Comparison of ENCODE assay signal across 27 cellular contexts in genomic region chr18:24230766-24231165, GRCh38.
DNase-seq lines count a peak whose midpoint lies in the region; ATAC-seq and TF ChIP-seq lines count a peak whose summit lies in the region.
"Had no signal": no experiment of that assay in that cellular context is flagged by ENCODE, and none has a peak within 500 bp of the region (broad histone marks: within the 10 kb centered on the region; RNA-seq: fewer than 3 reads in every experiment).

No MANE protein-coding gene starts in this region.

- no peak overlapping the region for H3K27ac Mint-ChIP-seq in WTC11

- H3K36me3 ChIP-seq in heart right ventricle (peaks cover 0 to 11% (median 0%) of the 10 kb centered on the region in 9 donors), mucosa of descending colon (ENCODE audit: low read depth) (no peaks in the 10 kb centered on the region), subcutaneous abdominal adipose tissue (ENCODE audit: control insufficient read depth in 5 of 5, insufficient read depth in 5 of 5, low read length in 5 of 5) (peaks cover 2 to 22% (median 5%) of the 10 kb centered on the region in 5 donors)

- peaks cover 6% of the 10 kb centered on the region for H3K9me3 Mint-ChIP-seq in WTC11

- TF ChIP-seq CTCF in heart right ventricle (IDR thresholded peaks at IDR 0.05), result no peak
- TF ChIP-seq CTCF in WTC11 (IDR thresholded peaks at IDR 0.05), result no peak
- no peak for TF ChIP-seq CTCF in mucosa of descending colon (IDR thresholded peaks at IDR 0.05)

- 76 to 83% methylated on average over 5 of the region's 5 CpGs for WGBS in heart right ventricle, 2 donors

- peaks cover 19% of the 10 kb centered on the region for H3K36me3 Mint-ChIP-seq in WTC11

- DNase-seq in heart right ventricle (no peak), Right ventricle myocardium inferior (ENCODE audit: missing footprints) (no peak), WTC11 (ENCODE audit: low spot score) (no peak), mucosa of descending colon (no peak), DMS114 treated with DMSO at 0.1 percent for 48 hours (lab: John Stamatoyannopoulos, UW; ENCODE audit: unreplicated experiment) (no peak)
- DNase-seq in activated CD4-positive, CD25-positive, alpha-beta regulatory T cell treated with anti-CD3 and anti-CD28 coated beads, Interleukin-2, amount 50 U/mL, for 72 hours, result no peak
- DNase-seq: Calu3; DMS153; DND-41; Kasumi-1; NCI-H1092 treated with DMSO at 0.1 percent for 48 hours; NCI-H1436; NCI-H187; NCI-H2081 treated with DMSO at 0.1 percent for 48 hours; NCI-H2171; NCI-H226; NCI-H510A treated with DMSO at 0.1 percent for 48 hours; NCI-H82; NK-92 treated with Interleukin-12 subunit alpha and Interleukin-12 subunit beta, amount 100 ng/mL, for 24 hours; RPMI8226; SHP77 treated with DMSO at 0.1 percent for 48 hours had no signal

- H3K27me3 Mint-ChIP-seq in WTC11 (ENCODE audit: low read depth), result no peaks in the 10 kb centered on the region

- POLR2A ChIA-PET in WTC11 (lab: Charles Lee), result no interaction called here

- CTCF ChIA-PET in WTC11 (lab: Charles Lee), result no interaction called here

- H3K27me3 ChIP-seq in heart right ventricle (no peaks in the 10 kb centered on the region), subcutaneous abdominal adipose tissue (ENCODE audit: control insufficient read depth in 5 of 5, insufficient read depth in 4 of 5, low read length in 5 of 5) (no peaks in the 10 kb centered on the region)

- H3K9ac ChIP-seq in subcutaneous abdominal adipose tissue (ENCODE audit: low read length in 5 of 5), result no peak overlapping the region

- ATAC-seq in heart right ventricle (no peak), Right ventricle myocardium inferior (no peak), WTC11 (no peak), mucosa of descending colon (peak; percentile 71), HG03354 (IDR thresholded peaks at IDR 0.05; ENCODE audit: poor library complexity, severe bottlenecking, unreplicated experiment) (no peak)
- ATAC-seq: HCT116, HepG2, K562 had no signal

- H3K27ac ChIP-seq in heart right ventricle (peak overlapping the region in 8 of 10 donors; percentile 51 to 85 (median 65)), subcutaneous abdominal adipose tissue (ENCODE audit: low read depth, low read length) (peak overlapping the region; percentile 80)
- H3K27ac ChIP-seq: SK-N-MC had no signal

- no peak overlapping the region for H3K4me3 Mint-ChIP-seq in WTC11

- intact Hi-C loops in heart right ventricle (cut with DNase I), result loop anchor here in 4 of 10 donors (5.0 kb wide), 2 partner anchors 37 to 42 kb away; no protein-coding TSS in a partner anchor
- intact Hi-C loops in Right ventricle myocardium inferior (cut with DNase I), result no loop called here
- intact Hi-C loops in mucosa of descending colon (cut with DNase I, micrococcal nuclease), result no loop called here

- H3K4me1 Mint-ChIP-seq in WTC11, result peaks cover 61% of the 10 kb centered on the region

- H3K4me1 ChIP-seq in heart right ventricle (peaks cover 4 to 69% (median 50%) of the 10 kb centered on the region in 9 donors), mucosa of descending colon (ENCODE audit: low read depth) (peaks cover 10% of the 10 kb centered on the region), subcutaneous abdominal adipose tissue (ENCODE audit: control insufficient read depth in 5 of 5, insufficient read depth in 5 of 5, low read length in 5 of 5) (peaks cover 7 to 43% (median 38%) of the 10 kb centered on the region in 5 donors)

- H3K9me3 ChIP-seq in heart right ventricle (peaks cover 0 to under 1% (median 0%) of the 10 kb centered on the region in 11 donors), mucosa of descending colon (no peaks in the 10 kb centered on the region), subcutaneous abdominal adipose tissue (ENCODE audit: control insufficient read depth in 5 of 5, low read length in 5 of 5) (no peaks in the 10 kb centered on the region)

- H3K4me3 ChIP-seq in heart right ventricle, result no peak overlapping the region
- no peak overlapping the region for H3K4me3 ChIP-seq in mucosa of descending colon
- H3K4me3 ChIP-seq in subcutaneous abdominal adipose tissue (ENCODE audit: low read depth in 1 of 5, low read length in 5 of 5), result no peak overlapping the region
- H3K4me3 ChIP-seq: K562, SK-N-MC had no signal

TF ChIP-seq in WTC11, 78 proteins besides CTCF, POLR2A, EP300 and RAD21:
- no peak for TF ChIP-seq FOXJ3 (CRISPR knock-in tag; IDR thresholded peaks at IDR 0.05; ENCODE audit: borderline replicate concordance)
- TF ChIP-seq ZNF121 (CRISPR knock-in tag; IDR thresholded peaks at IDR 0.05), result 0 out of 2 replicates have a peak, but pooled peaks have one; percentile 36
